Comparison of ENCODE assay signal across 1 cellular context in the genomic region with DNA sequence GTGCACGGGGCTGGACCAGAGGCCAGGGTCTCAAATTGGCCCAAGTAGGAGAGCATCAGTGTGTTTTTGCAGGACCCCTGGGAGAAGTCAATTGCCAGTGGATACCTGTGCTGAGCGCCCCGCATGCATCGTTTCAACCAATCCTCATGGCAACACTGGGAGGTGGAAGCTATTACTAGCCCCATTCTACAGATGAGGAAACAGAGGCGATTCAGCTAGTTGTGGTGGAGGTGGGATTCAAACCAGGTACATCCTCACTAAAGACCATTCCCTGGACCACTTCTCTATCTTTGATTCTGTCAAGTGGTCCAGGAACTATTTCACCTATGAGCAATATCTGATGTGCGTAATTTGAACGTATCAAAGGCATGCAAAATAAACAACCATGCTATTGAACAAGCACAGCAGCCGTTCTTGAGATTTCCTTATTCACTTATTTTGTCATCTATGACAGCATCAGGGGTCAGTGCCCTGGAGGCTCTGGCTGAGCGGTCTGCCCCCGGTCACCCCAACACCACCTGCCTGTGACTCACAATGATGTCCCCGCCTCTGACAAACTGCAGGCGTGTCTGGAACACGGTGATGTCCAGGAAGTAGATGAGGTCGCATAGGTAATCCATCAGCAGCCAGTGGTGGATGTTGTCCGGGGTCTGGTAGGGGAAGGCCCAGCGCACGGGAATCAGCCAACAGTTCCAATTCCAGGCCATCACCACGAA.
TF ChIP-seq lines count a peak whose summit lies in the region.

No MANE protein-coding gene starts in this region.

TF ChIP-seq in K562, 482 proteins besides CTCF, POLR2A, EP300 and RAD21:
- TF ChIP-seq XRCC4 (IDR thresholded peaks at IDR 0.05; ENCODE audit: extremely low read depth, insufficient read depth, insufficient read length) (no peak), KDM1A (IDR thresholded peaks at IDR 0.05) (0 out of 4 replicates have a peak, but pooled peaks of 1 of the 2 experiments have one; percentile 27), RBM25 (IDR thresholded peaks at IDR 0.05; ENCODE audit: low read depth, low read length, severe bottlenecking) (peak; percentile 77), CC2D1A (IDR thresholded peaks at IDR 0.05) (no peak)
- TF ChIP-seq, protein P1, sequence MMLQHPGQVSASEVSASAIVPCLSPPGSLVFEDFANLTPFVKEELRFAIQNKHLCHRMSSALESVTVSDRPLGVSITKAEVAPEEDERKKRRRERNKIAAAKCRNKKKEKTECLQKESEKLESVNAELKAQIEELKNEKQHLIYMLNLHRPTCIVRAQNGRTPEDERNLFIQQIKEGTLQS (IDR thresholded peaks at IDR 0.05), result peak; percentile 47; the same call in 1 of the 2 replicates
- TF ChIP-seq, protein P1 (CRISPR knock-in tag; conservative IDR thresholded peaks at IDR 0.05), result no peak
